28 cellular contexts compared by ENCODE assay signal in the genomic region with DNA sequence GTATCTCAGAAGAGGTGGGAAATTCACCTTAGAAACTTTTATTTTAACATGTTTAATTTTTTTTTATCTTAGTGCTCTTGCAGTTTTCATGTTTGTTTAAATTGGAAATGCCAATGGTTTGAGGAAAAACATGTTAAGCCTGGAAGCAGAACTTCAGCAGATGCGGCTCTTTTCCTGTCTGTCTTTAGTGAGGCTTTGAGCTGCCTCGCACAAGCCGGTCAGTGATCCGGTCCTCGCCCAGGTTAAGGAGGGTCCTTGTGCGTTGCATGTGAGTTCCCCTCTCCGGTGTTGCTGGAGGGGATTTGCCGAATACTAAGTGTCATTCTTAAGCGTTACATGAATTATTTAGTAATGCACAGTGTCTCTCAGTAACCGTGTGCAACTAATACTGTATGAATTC. TPM values are rescaled to one million over a fixed set of nuclear protein-coding genes. Genes with fewer than 3 reads are reported as not detected.
DNase-seq lines count a peak whose midpoint lies in the region; FAIRE-seq and TF ChIP-seq lines count a peak whose summit lies in the region.
"Had no signal": no experiment of that assay in that cellular context is flagged by ENCODE, and none has a peak within 500 bp of the region (broad histone marks: within the 10 kb centered on the region; RNA-seq: fewer than 3 reads in every experiment).

No MANE protein-coding gene starts in this region.

- H3K27me3 ChIP-seq in ectodermal cell (ENCODE audit: control insufficient read depth, insufficient read depth, low read length, poor library complexity, severe bottlenecking), result no peaks in the 10 kb centered on the region
- H3K27me3 ChIP-seq in Peyer's patch, result no peaks in the 10 kb centered on the region
- H3K27me3 ChIP-seq: ovary, SJCRH30, vagina had no signal

- DNase-seq in AG08396 (ENCODE audit: low spot score), result peak; percentile 13
- DNase-seq in HTR-8/SVneo (ENCODE audit: insufficient read length, low spot score), result no peak
- DNase-seq in nephron progenitor cell, result no peak
- DNase-seq in NCI-H187 (lab: John Stamatoyannopoulos, UW), result no peak
- DNase-seq in Peyer's patch, result no peak
- no peak for DNase-seq in NCI-H2081 treated with DMSO at 0.1 percent for 48 hours (lab: John Stamatoyannopoulos, UW)
- no peak for DNase-seq in coronary artery (ENCODE audit: low spot score)
- DNase-seq: activated CD4-positive, alpha-beta T cell treated with anti-CD3 and anti-CD28 coated beads for 4 hours; activated naive CD4-positive, alpha-beta T cell treated with anti-CD3 and anti-CD28 coated beads, Interleukin-2, amount 50 U/mL, for 16 hours; activated T-cell treated with anti-CD3 and anti-CD28 coated beads, Interleukin-2, amount 50 U/mL, for 72 hours; amygdala; BE2C; head of caudate nucleus; left cardiac atrium; NCI-H1105; NCI-H446 treated with DMSO at 0.1 percent for 48 hours; ovary; stimulated activated CD4-positive, alpha-beta T cell treated with anti-CD3 and anti-CD28 coated beads, Interleukin-12 subunit alpha, Interleukin-12 subunit beta, amount 100 ng/mL, for 4 hours; stimulated activated CD4-positive, alpha-beta T cell treated with anti-CD3 and anti-CD28 coated beads, Interleukin-4, amount 100 ng/mL, for 24 hours; stimulated activated naive B cell treated with anti-CD40 and anti-IgM and Interleukin-4, amounts not matched to agents 10 μg/mL and 1 μg/mL and 100 μg/mL, for 72 hours; T-cell had no signal

- peaks cover 67% of the 10 kb centered on the region for H3K27me3 Mint-ChIP-seq in nephron progenitor cell (ENCODE audit: low read depth, poor library complexity)

- H3K27ac ChIP-seq in ectodermal cell (ENCODE audit: insufficient read depth, low read depth, low read length, poor library complexity, severe bottlenecking) (peak overlapping the region; percentile 87), Peyer's patch (no peak overlapping the region), coronary artery (no peak overlapping the region)
- H3K27ac ChIP-seq: ovary, SJCRH30, suprapubic skin, vagina had no signal

- peaks cover 27% of the 10 kb centered on the region for H3K4me1 Mint-ChIP-seq in nephron progenitor cell
- H3K4me1 Mint-ChIP-seq: central memory CD8-positive, alpha-beta T cell; memory B cell; stimulated activated naive B cell treated with anti-CD40 and anti-IgM and Interleukin-4, amounts not matched to agents 10 μg/mL and 1 μg/mL and 100 μg/mL, for 72 hours had no signal

- FAIRE-seq in HTR-8/SVneo (lab: Jason Lieb, UNC), result peak; percentile 9

- WGBS in ectodermal cell, 2 experiments, result 64 to 65% methylated on average over 10 of the region's 10 CpGs

- H3K4me1 ChIP-seq in ectodermal cell (ENCODE audit: control insufficient read depth, insufficient read depth, low read length) (peaks cover 42% of the 10 kb centered on the region), Peyer's patch (no peaks in the 10 kb centered on the region)
- H3K4me1 ChIP-seq: BE2C, suprapubic skin, vagina had no signal

- H3K4me3 Mint-ChIP-seq in nephron progenitor cell, result no peak overlapping the region
- H3K4me3 Mint-ChIP-seq: activated T-cell treated with anti-CD3 and anti-CD28 coated beads, Interleukin-2, amount 50 U/mL, for 72 hours; central memory CD8-positive, alpha-beta T cell; memory B cell; stimulated activated naive B cell treated with anti-CD40 and anti-IgM and Interleukin-4, amounts not matched to agents 10 μg/mL and 1 μg/mL and 100 μg/mL, for 72 hours; T-cell had no signal

- no peaks in the 10 kb centered on the region for H3K36me3 ChIP-seq in ectodermal cell (ENCODE audit: control insufficient read depth, insufficient read depth, low read length)
- H3K36me3 ChIP-seq in Peyer's patch, result no peaks in the 10 kb centered on the region
- H3K36me3 ChIP-seq: BE2C, ovary, SJCRH30, suprapubic skin, vagina had no signal

- H3K9me3 ChIP-seq in ectodermal cell (ENCODE audit: control insufficient read depth, low read length), result no peaks in the 10 kb centered on the region
- no peaks in the 10 kb centered on the region for H3K9me3 ChIP-seq in Peyer's patch
- H3K9me3 ChIP-seq: BE2C, ovary, SJCRH30, suprapubic skin, vagina had no signal

- TF ChIP-seq CTCF in nephron progenitor cell (IDR thresholded peaks at IDR 0.05) (no peak), Peyer's patch (IDR thresholded peaks at IDR 0.05) (no peak), coronary artery (IDR thresholded peaks at IDR 0.05) (no peak)

- H3K27ac Mint-ChIP-seq in nephron progenitor cell, result peak overlapping the region; percentile 46
- H3K27ac Mint-ChIP-seq: activated T-cell treated with anti-CD3 and anti-CD28 coated beads, Interleukin-2, amount 50 U/mL, for 72 hours; memory B cell; stimulated activated naive B cell treated with anti-CD40 and anti-IgM and Interleukin-4, amounts not matched to agents 10 μg/mL and 1 μg/mL and 100 μg/mL, for 72 hours; T-cell had no signal

- H3K4me3 ChIP-seq in ectodermal cell (ENCODE audit: insufficient read depth, low read depth, low read length) (no peak overlapping the region), Peyer's patch (no peak overlapping the region), coronary artery (no peak overlapping the region)
- H3K4me3 ChIP-seq: ovary, SJCRH30, suprapubic skin, vagina had no signal

- H3K9me3 Mint-ChIP-seq in nephron progenitor cell, result no peaks in the 10 kb centered on the region
- H3K9me3 Mint-ChIP-seq: activated T-cell treated with anti-CD3 and anti-CD28 coated beads, Interleukin-2, amount 50 U/mL, for 72 hours; central memory CD8-positive, alpha-beta T cell; stimulated activated naive B cell treated with anti-CD40 and anti-IgM and Interleukin-4, amounts not matched to agents 10 μg/mL and 1 μg/mL and 100 μg/mL, for 72 hours had no signal

- H3K36me3 Mint-ChIP-seq in nephron progenitor cell (ENCODE audit: low read depth), result no peaks in the 10 kb centered on the region
- H3K36me3 Mint-ChIP-seq: stimulated activated naive B cell treated with anti-CD40 and anti-IgM and Interleukin-4, amounts not matched to agents 10 μg/mL and 1 μg/mL and 100 μg/mL, for 72 hours; T-cell had no signal

- no peak for TF ChIP-seq POLR2A in Peyer's patch (IDR thresholded peaks at IDR 0.05)

RNA-seq across cellular contexts. Expression of a gene that starts 9.4 kb away (rescaled TPM):
- polyA plus RNA-seq in ectodermal cell (2013, experiment 1 of 4), result 74.7 TPM
- polyA plus RNA-seq in ectodermal cell (2013, experiment 2 of 4), result 85.1 TPM
- polyA plus RNA-seq in ectodermal cell (2013, experiment 3 of 4), result 51.2 TPM
- polyA plus RNA-seq in ectodermal cell (2013, experiment 4 of 4), result 55.6 TPM
- total RNA-seq in Peyer's patch, result 1 to 10 TPM in 1 of 4 donors, under 1 TPM in 2, not detected in 1; 0.18 to 2.5 (median 0.19) TPM
- total RNA-seq: activated T-cell treated with anti-CD3 and anti-CD28 coated beads, Interleukin-2, amount 50 U/mL, for 72 hours; dermis microvascular lymphatic vessel endothelial cell had no signal
